In genomic region chr19:41135390-41136384, GRCh38 we compare ENCODE assay signal across 8 cellular contexts. TPM values are rescaled to one million over a fixed set of nuclear protein-coding genes. Genes with fewer than 3 reads are reported as not detected.
DNase-seq lines count a peak whose midpoint lies in the region; ATAC-seq, FAIRE-seq and TF ChIP-seq lines count a peak whose summit lies in the region.
"Not testable (repeated sequence)": the region's sequence is repeated elsewhere in the genome, so short reads cannot be mapped to it uniquely, and the experiment has no call there.

No MANE protein-coding gene starts in this region.

- H3K27ac ChIP-seq in subcutaneous abdominal adipose tissue (ENCODE audit: low read depth, low read length): not testable (repeated sequence)

- WGBS in lower leg skin, 2 donors: 10 to 13% methylated on average over 39 to 43 of the region's 76 CpGs

- not testable (repeated sequence) for TF ChIP-seq POLR2A in NB4 (IDR thresholded peaks at IDR 0.05; ENCODE audit: extremely low read depth, insufficient read length); lower leg skin (IDR thresholded peaks at IDR 0.05)

- H3K27me3 Mint-ChIP-seq in activated CD8-positive, alpha-beta memory T cell treated with anti-CD3 and anti-CD28 coated beads, Interleukin-2, amount 10 ng/mL, durations not matched to agents 7 days and 5 days: peaks cover 34% of the 10 kb centered on the region

- not testable (repeated sequence) for H3K4me3 ChIP-seq in NB4 (ENCODE audit: low read depth, low read length); lower leg skin (ENCODE audit: low read depth, poor library complexity, severe bottlenecking)
- peak overlapping the region; percentile 37 for H3K4me3 ChIP-seq in bronchial epithelial cell (ENCODE audit: low read depth, low read length)
- H3K4me3 ChIP-seq in subcutaneous abdominal adipose tissue (ENCODE audit: low read depth in 1 of 5, low read length in 5 of 5): peak overlapping the region; percentile 55 to 73 (median 62)

- not testable (repeated sequence) for H3K9me3 ChIP-seq in subcutaneous abdominal adipose tissue (ENCODE audit: control insufficient read depth in 5 of 5, low read length in 5 of 5)

- H3K9ac ChIP-seq in subcutaneous abdominal adipose tissue (ENCODE audit: low read length in 5 of 5): not testable (repeated sequence)

- intact Hi-C loops in lower leg skin (cut with DNase I; ENCODE audit: low total_unique reads): not testable (repeated sequence)

- H3K4me1 Mint-ChIP-seq in activated CD8-positive, alpha-beta memory T cell treated with anti-CD3 and anti-CD28 coated beads, Interleukin-2, amount 10 ng/mL, durations not matched to agents 7 days and 5 days: not testable (repeated sequence)

- TF ChIP-seq CTCF in NB4 (IDR thresholded peaks at IDR 0.05; ENCODE audit: low read depth, low read length); bronchial epithelial cell (IDR thresholded peaks at IDR 0.05; ENCODE audit: insufficient read depth, low read length, severe bottlenecking); lower leg skin (IDR thresholded peaks at IDR 0.05): not testable (repeated sequence)

- not testable (repeated sequence) for H3K36me3 Mint-ChIP-seq in activated CD8-positive, alpha-beta memory T cell treated with anti-CD3 and anti-CD28 coated beads, Interleukin-2, amount 10 ng/mL, durations not matched to agents 7 days and 5 days

- H3K4me3 Mint-ChIP-seq in activated CD8-positive, alpha-beta memory T cell treated with anti-CD3 and anti-CD28 coated beads, Interleukin-2, amount 10 ng/mL, durations not matched to agents 7 days and 5 days: peak overlapping the region; percentile 79

- peaks cover 0 to 13% (median 8%) of the 10 kb centered on the region in 5 donors for H3K4me1 ChIP-seq in subcutaneous abdominal adipose tissue (ENCODE audit: control insufficient read depth in 5 of 5, insufficient read depth in 5 of 5, low read length in 5 of 5)

- H3K27me3 ChIP-seq in bronchial epithelial cell (ENCODE audit: control insufficient read depth, insufficient read depth, low read length); subcutaneous abdominal adipose tissue (ENCODE audit: control insufficient read depth in 5 of 5, insufficient read depth in 4 of 5, low read length in 5 of 5): not testable (repeated sequence)

- CTCF ChIA-PET in activated CD8-positive, alpha-beta memory T cell treated with anti-CD3 and anti-CD28 coated beads, Interleukin-2, amount 10 ng/mL, durations not matched to agents 7 days and 5 days (lab: Charles Lee): not testable (repeated sequence)

- H3K36me3 ChIP-seq in bronchial epithelial cell (ENCODE audit: control insufficient read depth, insufficient read depth, low read length); subcutaneous abdominal adipose tissue (ENCODE audit: control insufficient read depth in 5 of 5, insufficient read depth in 5 of 5, low read length in 5 of 5): not testable (repeated sequence)

- not testable (repeated sequence) for FAIRE-seq in bronchial epithelial cell (lab: Jason Lieb, UNC)

- peak; percentile 95 for DNase-seq in ELF-1 (ENCODE audit: low read depth, low spot score)
- DNase-seq in NB4 (ENCODE audit: low read depth): peak; percentile 27
- peak; percentile 48 for DNase-seq in activated CD8-positive, alpha-beta memory T cell treated with anti-CD3 and anti-CD28 coated beads, Interleukin-2, amount 10 ng/mL, durations not matched to agents 7 days and 5 days
- peak; percentile 36 for DNase-seq in bronchial epithelial cell (ENCODE audit: low read depth)
- DNase-seq in foreskin melanocyte: peak; percentile 64
- peak; percentile 60 to 92 for DNase-seq in lower leg skin (ENCODE audit: low spot score in 2 of 2)
- DNase-seq in putamen (ENCODE audit: low spot score): peak; percentile 48

- not testable (repeated sequence) for H3K9me3 Mint-ChIP-seq in activated CD8-positive, alpha-beta memory T cell treated with anti-CD3 and anti-CD28 coated beads, Interleukin-2, amount 10 ng/mL, durations not matched to agents 7 days and 5 days (ENCODE audit: low read depth)

- peak overlapping the region; percentile 66 for H3K27ac Mint-ChIP-seq in activated CD8-positive, alpha-beta memory T cell treated with anti-CD3 and anti-CD28 coated beads, Interleukin-2, amount 10 ng/mL, durations not matched to agents 7 days and 5 days

- ATAC-seq in activated CD8-positive, alpha-beta memory T cell treated with anti-CD3 and anti-CD28 coated beads, Interleukin-2, amount 10 ng/mL, durations not matched to agents 7 days and 5 days: peak; percentile 97

RNA-seq across cellular contexts. Expression of gene CYP2F1, which starts 21.5 kb away (rescaled TPM):
- not detected for total RNA-seq in activated CD8-positive, alpha-beta memory T cell treated with anti-CD3 and anti-CD28 coated beads, Interleukin-2, amount 10 ng/mL, durations not matched to agents 7 days and 5 days
- total RNA-seq in bronchial epithelial cell (not detected in 2 replicates), lower leg skin (not detected)

RNA-seq across cellular contexts. Expression of gene CYP2A13, which starts 47.4 kb away (rescaled TPM):
- not detected for total RNA-seq in activated CD8-positive, alpha-beta memory T cell treated with anti-CD3 and anti-CD28 coated beads, Interleukin-2, amount 10 ng/mL, durations not matched to agents 7 days and 5 days
- total RNA-seq in bronchial epithelial cell (not detected in 2 replicates), lower leg skin (not detected)

RNA-seq across cellular contexts. Expression of gene CYP2S1, which starts 57.3 kb away (rescaled TPM):
- total RNA-seq in activated CD8-positive, alpha-beta memory T cell treated with anti-CD3 and anti-CD28 coated beads, Interleukin-2, amount 10 ng/mL, durations not matched to agents 7 days and 5 days: under 1 TPM in 1 of 2 experiments, not detected in 1; 0.19 TPM
- total RNA-seq in bronchial epithelial cell (13.3 and 23.4 TPM in 2 replicates), lower leg skin (1 to 10 TPM in 3 of 4 donors, under 1 TPM in 1; 0.49 to 3.8 (median 1.9) TPM)

Comparison
In these comparisons a context has a peak if more than half of its experiments do, and no peak if none do; other contexts are left out.
1. DNase-seq: peak in every context shown above with its lines; median percentile 95 in ELF-1; 76 in lower leg skin; 64 in foreskin melanocyte; 48 in activated CD8-positive, alpha-beta memory T cell treated with anti-CD3 and anti-CD28 coated beads, Interleukin-2, amount 10 ng/mL, durations not matched to agents 7 days and 5 days; 48 in putamen; 36 in bronchial epithelial cell; 27 in NB4.